In the genomic region with DNA sequence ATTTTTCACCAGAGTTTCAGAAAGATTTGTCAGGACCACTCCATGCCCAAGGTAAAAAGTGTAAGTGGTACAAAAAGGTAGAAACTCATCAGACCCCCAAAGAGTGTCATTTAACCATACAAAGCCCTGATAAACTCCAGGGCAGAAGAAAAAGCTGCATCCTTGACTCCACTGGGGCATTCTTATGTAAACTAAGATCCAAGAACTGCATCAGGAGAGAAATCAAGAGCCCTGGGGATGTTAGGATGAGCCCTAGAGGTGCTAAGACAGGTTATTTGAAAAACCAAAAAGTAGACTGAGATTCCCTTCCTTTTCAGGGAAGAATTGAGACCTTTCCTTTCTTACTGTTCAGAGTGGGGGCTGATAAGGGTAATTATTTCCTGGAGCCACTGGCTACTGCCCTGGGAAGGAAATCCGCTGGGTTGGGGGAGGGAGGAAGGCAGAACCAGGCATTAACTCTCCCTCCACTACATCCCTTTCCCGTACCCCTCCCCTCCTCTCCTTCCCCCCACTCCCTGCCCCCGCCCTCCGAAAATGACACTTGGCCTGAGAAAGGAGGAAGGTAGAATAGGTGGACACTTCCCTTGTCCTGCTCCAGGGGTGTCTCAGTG, we compare ENCODE assay signal across 23 cellular contexts. TPM values are rescaled to one million over a fixed set of nuclear protein-coding genes. Genes with fewer than 3 reads are reported as not detected.
DNase-seq lines count a peak whose midpoint lies in the region; ATAC-seq and TF ChIP-seq lines count a peak whose summit lies in the region.
"Had no signal": no experiment of that assay in that cellular context is flagged by ENCODE, and none has a peak within 500 bp of the region (broad histone marks: within the 10 kb centered on the region; RNA-seq: fewer than 3 reads in every experiment).

No MANE protein-coding gene starts in this region.

- H3K9me3 Mint-ChIP-seq in endodermal cell, result peaks cover 2% of the 10 kb centered on the region
- H3K9me3 Mint-ChIP-seq in type B pancreatic cell, result no peaks in the 10 kb centered on the region
- H3K9me3 Mint-ChIP-seq: immature natural killer cell; stimulated activated naive CD8-positive, alpha-beta T cell treated with anti-CD3 and anti-CD28 coated beads, Interleukin-15, amount 100 ng/mL, for 72 hours; T-helper 1 cell treated with Interleukin-12 subunit alpha and Interleukin-12 subunit beta and Interleukin-4 antibody, amounts not matched to agents 30 μg/mL and 1 μg/mL, for 36 hours had no signal

- dilution Hi-C loops in IMR-90 (cut with HindIII; ENCODE audit: low sequenced_read_pairs, unreplicated experiment), result no loop called here

- H2BK15ac ChIP-seq in IMR-90 (ENCODE audit: low read depth, low read length), result no peak overlapping the region

- no peak overlapping the region for H4K91ac ChIP-seq in IMR-90 (ENCODE audit: insufficient read depth, low read depth, low read length)

- H2AFZ ChIP-seq in IMR-90 (replicated peaks; ENCODE audit: low read length, poor library complexity), result no peak overlapping the region

- H2AK9ac ChIP-seq in IMR-90 (replicated peaks; ENCODE audit: low read depth, low read length, poor library complexity), result peak overlapping the region; percentile 68

- POLR2A ChIA-PET in IMR-90 (lab: Charles Lee; ENCODE audit: unreplicated experiment), result no interaction called here

- TF ChIP-seq CTCF in IMR-90 (conservative IDR thresholded peaks at IDR 0.05; ENCODE audit: low read depth, low read length) (no peak), endodermal cell (conservative IDR thresholded peaks at IDR 0.05) (no peak), type B pancreatic cell (conservative IDR thresholded peaks at IDR 0.05) (no peak)

- in situ Hi-C loops in IMR-90 (cut with MboI; ENCODE audit: low sequenced_read_pairs), result no loop called here

- H3K4me3 Mint-ChIP-seq in endodermal cell (peak overlapping the region; percentile 23), type B pancreatic cell (no peak overlapping the region)
- H3K4me3 Mint-ChIP-seq: activated CD4-positive, alpha-beta T cell treated with anti-CD3 and anti-CD28 coated beads for 36 hours; brain; immature natural killer cell; stimulated activated naive CD8-positive, alpha-beta T cell treated with anti-CD3 and anti-CD28 coated beads, Interleukin-15, amount 100 ng/mL, for 72 hours; T-helper 1 cell treated with Interleukin-12 subunit alpha and Interleukin-12 subunit beta and Interleukin-4 antibody, amounts not matched to agents 30 μg/mL and 1 μg/mL, for 36 hours had no signal

- H3K23ac ChIP-seq in IMR-90 (ENCODE audit: low read depth, low read length), result no peak overlapping the region; the same call in 1 of the 2 replicates

- H3K4me3 ChIP-seq in IMR-90 (ENCODE audit: insufficient read depth, low read depth, low read length) (no peak overlapping the region), endodermal cell (ENCODE audit: low read length) (no peak overlapping the region)
- H3K4me3 ChIP-seq: gastrocnemius medialis, SK-N-MC, transverse colon had no signal

- H3K36me3 Mint-ChIP-seq in endodermal cell (ENCODE audit: low read depth) (no peaks in the 10 kb centered on the region), type B pancreatic cell (no peaks in the 10 kb centered on the region)
- H3K36me3 Mint-ChIP-seq: immature natural killer cell had no signal

- no peak overlapping the region for H2BK5ac ChIP-seq in IMR-90 (ENCODE audit: low read depth, low read length, poor library complexity, severe bottlenecking)

- CTCF ChIA-PET in IMR-90 (lab: Yijun Ruan, JAX), result no interaction called here

- H2BK120ac ChIP-seq in IMR-90 (ENCODE audit: low read depth, low read length), result no peak overlapping the region

- H3K9me1 ChIP-seq in IMR-90 (ENCODE audit: insufficient read depth, low read length), result no peaks in the 10 kb centered on the region

- H3K18ac ChIP-seq in IMR-90 (ENCODE audit: low read depth, low read length), result no peak overlapping the region; the same call in 1 of the 2 replicates

- H3K9me3 ChIP-seq in IMR-90 (ENCODE audit: control insufficient read depth, insufficient read depth, low read length) (no peaks in the 10 kb centered on the region), endodermal cell (ENCODE audit: control insufficient read depth, low read length) (no peaks in the 10 kb centered on the region)
- H3K9me3 ChIP-seq: gastrocnemius medialis, neutrophil, transverse colon had no signal

- H3K27ac ChIP-seq in IMR-90 (ENCODE audit: insufficient read depth, low read length) (no peak overlapping the region; the same call in 1 of the 2 replicates), endodermal cell (ENCODE audit: low read depth, low read length) (no peak overlapping the region)
- H3K27ac ChIP-seq: gastrocnemius medialis, neutrophil, SK-N-MC, transverse colon had no signal

- no peaks in the 10 kb centered on the region for H3K27me3 Mint-ChIP-seq in endodermal cell (ENCODE audit: insufficient read depth)
- no peaks in the 10 kb centered on the region for H3K27me3 Mint-ChIP-seq in type B pancreatic cell
- H3K27me3 Mint-ChIP-seq: activated CD4-positive, alpha-beta T cell treated with anti-CD3 and anti-CD28 coated beads for 36 hours; stimulated activated naive CD8-positive, alpha-beta T cell treated with anti-CD3 and anti-CD28 coated beads, Interleukin-15, amount 100 ng/mL, for 72 hours had no signal

- no peak overlapping the region for H3K4me2 ChIP-seq in IMR-90 (ENCODE audit: low read depth, low read length)

- ATAC-seq in IMR-90 (ENCODE audit: low read depth), result no peak
- no peak for ATAC-seq in HG03354 (IDR thresholded peaks at IDR 0.05; ENCODE audit: poor library complexity, severe bottlenecking, unreplicated experiment)
- ATAC-seq: activated CD4-positive, alpha-beta T cell treated with anti-CD3 and anti-CD28 coated beads for 36 hours; esophagus mucosa; gastrocnemius medialis; stimulated activated naive CD8-positive, alpha-beta T cell treated with anti-CD3 and anti-CD28 coated beads, Interleukin-15, amount 100 ng/mL, for 72 hours had no signal

- WGBS in IMR-90 (ENCODE audit: extremely low coverage in 2 of 2, insufficient read length in 1 of 2), 2 experiments, result no CpG with 5 or more reads among the region's 4 CpGs
- 8% methylated on average over 2 of the region's 4 CpGs; no CpG with 5 or more reads in 1 of the 2 experiments for WGBS in endodermal cell (ENCODE audit: insufficient coverage in 1 of 2, insufficient read length in 1 of 2), 2 experiments

- no peak overlapping the region for H3K9ac ChIP-seq in IMR-90 (ENCODE audit: low read depth, low read length)
- no peak overlapping the region for H3K9ac ChIP-seq in endodermal cell (ENCODE audit: extremely low read depth, low read length, poor library complexity, severe bottlenecking)

- TF ChIP-seq POLR2A in IMR-90 (IDR thresholded peaks at IDR 0.05; ENCODE audit: low read depth, low read length), result no peak

- no peak for DNase-seq in IMR-90
- DNase-seq in endodermal cell, result peak; percentile 70
- peak; percentile 64 for DNase-seq in iPS-NIHi11 (ENCODE audit: low spot score)
- DNase-seq in type B pancreatic cell (ENCODE audit: extremely low spot score, unreplicated experiment), result no peak
- no peak for DNase-seq in HuH-7 (ENCODE audit: low spot score)
- no peak for DNase-seq in activated naive CD4-positive, alpha-beta T cell treated with Interleukin-2 at 50 U/mL for 16 hours
- DNase-seq in activated naive CD4-positive, alpha-beta T cell (lab: John Stamatoyannopoulos, UW), result no peak
- DNase-seq: activated CD4-positive, alpha-beta T cell treated with anti-CD3 and anti-CD28 coated beads for 36 hours; activated gamma-delta T cell; effector CD4-positive, alpha-beta T cell; gastrocnemius medialis; immature natural killer cell; NCI-H1436 treated with DMSO at 0.1 percent for 48 hours; NCI-H2107; NCI-H524; stimulated activated naive CD8-positive, alpha-beta T cell treated with anti-CD3 and anti-CD28 coated beads, Interleukin-15, amount 100 ng/mL, for 72 hours; transverse colon had no signal

- BruUV-seq in IMR-90 (replicated peaks; lab: Mats Ljungman, UMichigan), result no TSS peak

- H3K4ac ChIP-seq in IMR-90 (ENCODE audit: low read depth, low read length), result no peak overlapping the region; the same call in 1 of the 2 replicates

- peaks cover 6% of the 10 kb centered on the region for H3K4me1 ChIP-seq in IMR-90 (ENCODE audit: control insufficient read depth, insufficient read depth, low read length)
- peaks cover 8% of the 10 kb centered on the region for H3K4me1 ChIP-seq in endodermal cell (ENCODE audit: control insufficient read depth, insufficient read depth, low read length)

- no peak overlapping the region for H2BK20ac ChIP-seq in IMR-90 (ENCODE audit: low read depth, low read length)

- H3K27ac Mint-ChIP-seq in endodermal cell, result peak overlapping the region; percentile 84
- peak overlapping the region; percentile 53 for H3K27ac Mint-ChIP-seq in type B pancreatic cell
- H3K27ac Mint-ChIP-seq: activated CD4-positive, alpha-beta T cell treated with anti-CD3 and anti-CD28 coated beads for 36 hours; brain; immature natural killer cell; stimulated activated naive CD8-positive, alpha-beta T cell treated with anti-CD3 and anti-CD28 coated beads, Interleukin-15, amount 100 ng/mL, for 72 hours; T-helper 1 cell treated with Interleukin-12 subunit alpha and Interleukin-12 subunit beta and Interleukin-4 antibody, amounts not matched to agents 30 μg/mL and 1 μg/mL, for 36 hours had no signal

- H3K79me1 ChIP-seq in IMR-90 (ENCODE audit: low read depth in 1 of 2, low read length in 2 of 2), result no peaks in the 10 kb centered on the region

- H3K36me3 ChIP-seq in IMR-90 (ENCODE audit: control insufficient read depth, insufficient read depth, low read length) (no peaks in the 10 kb centered on the region), endodermal cell (ENCODE audit: control insufficient read depth, insufficient read depth, low read length) (no peaks in the 10 kb centered on the region)
- H3K36me3 ChIP-seq: gastrocnemius medialis, neutrophil, transverse colon had no signal

- H4K8ac ChIP-seq in IMR-90 (ENCODE audit: low read depth in 2 of 2, low read length in 2 of 2), result no peak overlapping the region

- no peaks in the 10 kb centered on the region for H4K20me1 ChIP-seq in IMR-90 (ENCODE audit: insufficient read depth, low read length)

- H3K27me3 ChIP-seq in IMR-90 (ENCODE audit: control insufficient read depth, insufficient read depth, low read length) (no peaks in the 10 kb centered on the region), endodermal cell (ENCODE audit: control insufficient read depth, insufficient read depth, low read length, poor library complexity, severe bottlenecking) (no peaks in the 10 kb centered on the region)
- H3K27me3 ChIP-seq: gastrocnemius medialis, neutrophil, transverse colon had no signal

- H3K4me1 Mint-ChIP-seq in endodermal cell (peaks cover 17% of the 10 kb centered on the region), type B pancreatic cell (ENCODE audit: unreplicated experiment) (peaks cover 10% of the 10 kb centered on the region)
- H3K4me1 Mint-ChIP-seq: activated CD4-positive, alpha-beta T cell treated with anti-CD3 and anti-CD28 coated beads for 36 hours; immature natural killer cell; stimulated activated naive CD8-positive, alpha-beta T cell treated with anti-CD3 and anti-CD28 coated beads, Interleukin-15, amount 100 ng/mL, for 72 hours had no signal

- no peak for TF ChIP-seq RAD21 in IMR-90 (IDR thresholded peaks at IDR 0.05; ENCODE audit: low read length)

- no peak overlapping the region for H3K14ac ChIP-seq in IMR-90 (replicated peaks; ENCODE audit: low read depth, low read length)

- H2AK5ac ChIP-seq in IMR-90 (ENCODE audit: low read depth, low read length), result no peak overlapping the region

- no peak overlapping the region for H4K5ac ChIP-seq in IMR-90 (ENCODE audit: low read depth, low read length)

- intact Hi-C loops in IMR-90 (cut with micrococcal nuclease), result no loop called here

- H3K56ac ChIP-seq in IMR-90 (ENCODE audit: extremely low read depth, insufficient read depth, low read length), result no peak overlapping the region

RNA-seq across cellular contexts. Expression of gene FXN, which starts 54.7 kb away (rescaled TPM):
- 3.9 and 6.1 TPM in 2 replicates for total RNA-seq in IMR-90 (2012; rRNA removed)
- polyA plus RNA-seq in IMR-90 (2012; rRNA removed), result 17.6 and 18.1 TPM in 2 replicates
- 10.0 and 20.5 TPM in 2 replicates for polyA plus RNA-seq in IMR-90 (2012; cell fraction: cytosol; rRNA removed)
- 2.6 and 10.9 TPM in 2 replicates for polyA plus RNA-seq in IMR-90 (2012; cell fraction: nucleus; rRNA removed; ENCODE audit: low replicate concordance)
- 10 to 100 TPM; 33.0 to 34.1 TPM for total RNA-seq in endodermal cell
- polyA plus RNA-seq in endodermal cell (2013, experiment 1 of 2), result 19.3 TPM
- 17.5 TPM for polyA plus RNA-seq in endodermal cell (2013, experiment 2 of 2)
- total RNA-seq in type B pancreatic cell (ENCODE audit: low replicate concordance), result 17.7 and 22.0 TPM in 2 replicates

Comparison
In these comparisons a context has a peak if more than half of its experiments do, and no peak if none do; other contexts are left out.
1. DNase-seq: peak in endodermal cell (single experiment) and iPS-NIHi11 (single experiment); none in IMR-90 (single experiment), type B pancreatic cell (single experiment), HuH-7 (single experiment), activated naive CD4-positive, alpha-beta T cell treated with Interleukin-2 at 50 U/mL for 16 hours (single experiment) and activated naive CD4-positive, alpha-beta T cell (0 of 4).